ENCODE assay signal across 8 cellular contexts in the genomic region with DNA sequence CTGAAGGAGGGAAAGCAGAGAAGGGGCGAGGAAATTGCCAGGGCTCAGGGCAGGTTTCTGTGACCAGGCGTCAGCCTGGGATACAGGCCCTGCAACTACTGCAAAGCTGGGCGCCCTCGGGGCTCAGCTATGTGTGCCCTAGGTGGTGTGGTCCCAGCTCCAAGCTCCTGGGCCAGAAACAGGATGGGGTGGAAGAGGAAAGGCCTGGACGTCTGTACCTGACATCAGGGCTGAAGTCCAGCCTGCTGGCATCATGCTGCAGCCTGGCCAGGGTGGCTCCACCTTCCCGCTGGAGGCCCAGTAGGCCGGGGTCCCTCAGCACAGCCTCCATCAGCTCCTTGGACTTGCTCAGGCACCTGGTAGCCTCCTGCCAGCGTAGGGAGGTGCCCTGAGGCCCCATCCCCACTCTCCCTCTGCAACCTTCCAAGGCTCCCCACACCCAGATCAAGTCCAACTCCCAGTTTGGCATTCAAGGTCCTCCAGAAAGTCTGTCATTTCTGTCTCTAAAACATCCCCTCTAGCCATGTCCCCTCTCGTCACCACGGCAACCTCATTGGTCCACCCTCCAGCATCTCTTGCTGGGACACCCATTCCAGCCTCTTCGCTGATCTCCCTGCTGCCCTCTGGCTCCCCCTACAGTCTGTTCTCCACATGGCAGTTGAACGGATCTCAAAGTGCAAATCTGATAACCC. TPM values are rescaled to one million over a fixed set of nuclear protein-coding genes. Genes with fewer than 3 reads are reported as not detected.
DNase-seq lines count a peak whose midpoint lies in the region; ATAC-seq and TF ChIP-seq lines count a peak whose summit lies in the region.

No MANE protein-coding gene starts in this region.

- no peak overlapping the region for H2BK5ac ChIP-seq in mesenchymal stem cell (ENCODE audit: low read depth, low read length, poor library complexity, severe bottlenecking)

- peak overlapping the region in 1 of 2 experiments; percentile 5 for H3K18ac ChIP-seq in mesenchymal stem cell (ENCODE audit: low read depth in 1 of 2, low read length in 2 of 2)

- peak overlapping the region; percentile 25 for H4K91ac ChIP-seq in mesenchymal stem cell (ENCODE audit: low read length)

- H3K4me1 Mint-ChIP-seq in activated CD4-positive, alpha-beta memory T cell treated with anti-CD3 and anti-CD28 coated beads for 36 hours (ENCODE audit: low read depth) = no peaks in the 10 kb centered on the region
- H3K4me1 Mint-ChIP-seq in stimulated activated naive B cell treated with anti-CD40 and anti-IgM and Interleukin-4, amounts not matched to agents 10 μg/mL and 1 μg/mL and 100 μg/mL, for 72 hours = peaks cover 8 to 11% of the 10 kb centered on the region in 2 donors

- no peak overlapping the region for H3K4me3 Mint-ChIP-seq in activated CD4-positive, alpha-beta memory T cell treated with anti-CD3 and anti-CD28 coated beads for 36 hours
- H3K4me3 Mint-ChIP-seq in stimulated activated naive B cell treated with anti-CD40 and anti-IgM and Interleukin-4, amounts not matched to agents 10 μg/mL and 1 μg/mL and 100 μg/mL, for 72 hours = no peak overlapping the region

- intact Hi-C loops in activated CD4-positive, alpha-beta memory T cell treated with anti-CD3 and anti-CD28 coated beads for 36 hours (cut with micrococcal nuclease) = loop anchor here (5.0 to 10.0 kb wide), 2 partner anchors 150 to 328 kb away; no protein-coding TSS in a partner anchor

- H3K9ac ChIP-seq in mesenchymal stem cell (ENCODE audit: low read length) = no peak overlapping the region

- POLR2A ChIA-PET in activated CD4-positive, alpha-beta memory T cell treated with anti-CD3 and anti-CD28 coated beads for 36 hours (lab: Charles Lee) = interaction anchor here (0.6 kb wide), 1 partner anchor 182 kb away, joined by 5 read pairs; no protein-coding TSS in a partner anchor

- no peaks in the 10 kb centered on the region for H3K36me3 Mint-ChIP-seq in activated CD4-positive, alpha-beta memory T cell treated with anti-CD3 and anti-CD28 coated beads for 36 hours
- no peaks in the 10 kb centered on the region for H3K36me3 Mint-ChIP-seq in stimulated activated naive B cell treated with anti-CD40 and anti-IgM and Interleukin-4, amounts not matched to agents 10 μg/mL and 1 μg/mL and 100 μg/mL, for 72 hours

- H2BK12ac ChIP-seq in mesenchymal stem cell (ENCODE audit: low read length in 2 of 2) = peak overlapping the region; percentile 32 to 58

- H3K4me2 ChIP-seq in mesenchymal stem cell (ENCODE audit: low read length, poor library complexity, severe bottlenecking) = no peak overlapping the region

- H3K4me1 ChIP-seq in mesenchymal stem cell (ENCODE audit: control insufficient read depth, insufficient read depth, low read depth, low read length) = peaks cover 16% of the 10 kb centered on the region

- peaks cover 2% of the 10 kb centered on the region for H3K27me3 Mint-ChIP-seq in activated CD4-positive, alpha-beta memory T cell treated with anti-CD3 and anti-CD28 coated beads for 36 hours
- peaks cover 21 to 26% of the 10 kb centered on the region in 2 donors for H3K27me3 Mint-ChIP-seq in stimulated activated naive B cell treated with anti-CD40 and anti-IgM and Interleukin-4, amounts not matched to agents 10 μg/mL and 1 μg/mL and 100 μg/mL, for 72 hours

- H3K27ac Mint-ChIP-seq in activated CD4-positive, alpha-beta memory T cell treated with anti-CD3 and anti-CD28 coated beads for 36 hours = no peak overlapping the region
- H3K27ac Mint-ChIP-seq in stimulated activated naive B cell treated with anti-CD40 and anti-IgM and Interleukin-4, amounts not matched to agents 10 μg/mL and 1 μg/mL and 100 μg/mL, for 72 hours = no peak overlapping the region

- no peak overlapping the region for H3K4me3 ChIP-seq in mesenchymal stem cell (ENCODE audit: insufficient read depth in 1 of 2, low read depth in 1 of 2, low read length in 2 of 2)

- DNase-seq in NCI-H345 (lab: John Stamatoyannopoulos, UW) (peak; percentile 58), mesenchymal stem cell (peak; percentile 60)
- peak; percentile 73 for DNase-seq in activated CD4-positive, alpha-beta memory T cell treated with anti-CD3 and anti-CD28 coated beads for 36 hours
- DNase-seq in effector CD8-positive, alpha-beta T cell (lab: John Stamatoyannopoulos, UW) = peak; percentile 1
- peak; percentile 45 for DNase-seq in stimulated activated naive B cell treated with anti-CD40 and anti-IgM and Interleukin-4, amounts not matched to agents 10 μg/mL and 1 μg/mL and 100 μg/mL, for 72 hours

- peak overlapping the region; percentile 5 to 60 for H3K4ac ChIP-seq in mesenchymal stem cell (ENCODE audit: low read depth in 1 of 2, low read length in 2 of 2)

- H3K27me3 ChIP-seq in mesenchymal stem cell (ENCODE audit: control insufficient read depth in 1 of 2, insufficient read depth in 1 of 2, low read length in 2 of 2) = peaks cover 4 to 26% of the 10 kb centered on the region in 2 experiments

- H3K23ac ChIP-seq in mesenchymal stem cell (ENCODE audit: low read length in 2 of 2) = peak overlapping the region in 1 of 2 experiments; percentile 14

- CTCF ChIA-PET in activated CD4-positive, alpha-beta memory T cell treated with anti-CD3 and anti-CD28 coated beads for 36 hours (lab: Charles Lee) = interaction anchor here (0.9 to 8.5 kb wide), 26 partner anchors 9 to 657 kb away, joined by 3 to 119 read pairs (median 6); no protein-coding TSS in a partner anchor

- WGBS in mesenchymal stem cell = 59% methylated on average over 12 of the region's 12 CpGs

- peak overlapping the region; percentile 24 for H2BK120ac ChIP-seq in mesenchymal stem cell (ENCODE audit: low read depth, low read length)

- H3K79me1 ChIP-seq in mesenchymal stem cell (replicated peaks; ENCODE audit: low read length, poor library complexity, severe bottlenecking) = no peaks in the 10 kb centered on the region

- H4K8ac ChIP-seq in mesenchymal stem cell (ENCODE audit: low read length) = peak overlapping the region; percentile 49

- H3K27ac ChIP-seq in 22Rv1 (no peak overlapping the region), mesenchymal stem cell (ENCODE audit: low read length, poor library complexity, severe bottlenecking) (no peak overlapping the region)

- H3K14ac ChIP-seq in mesenchymal stem cell (ENCODE audit: low read length in 2 of 2) = no peak overlapping the region

- no peaks in the 10 kb centered on the region for H3K9me3 ChIP-seq in mesenchymal stem cell (ENCODE audit: control insufficient read depth, low read length)

- peaks cover 0 to 3% of the 10 kb centered on the region in 2 experiments for H3K36me3 ChIP-seq in mesenchymal stem cell (ENCODE audit: control insufficient read depth in 1 of 2, insufficient read depth in 2 of 2, low read depth in 1 of 2, low read length in 2 of 2)

- H2BK15ac ChIP-seq in mesenchymal stem cell (ENCODE audit: low read depth, poor library complexity, severe bottlenecking) = no peak overlapping the region

- H3K9me3 Mint-ChIP-seq in activated CD4-positive, alpha-beta memory T cell treated with anti-CD3 and anti-CD28 coated beads for 36 hours = no peaks in the 10 kb centered on the region
- no peaks in the 10 kb centered on the region for H3K9me3 Mint-ChIP-seq in stimulated activated naive B cell treated with anti-CD40 and anti-IgM and Interleukin-4, amounts not matched to agents 10 μg/mL and 1 μg/mL and 100 μg/mL, for 72 hours

- peak; percentile 59 to 66 for ATAC-seq in stimulated activated naive B cell treated with anti-CD40 and anti-IgM and Interleukin-4, amounts not matched to agents 10 μg/mL and 1 μg/mL and 100 μg/mL, for 72 hours (replicated peaks)
- ATAC-seq in GM21360 (IDR thresholded peaks at IDR 0.05; ENCODE audit: unreplicated experiment) = no peak

- no peak overlapping the region for H2AFZ ChIP-seq in mesenchymal stem cell (ENCODE audit: low read depth, low read length)

- H2AK5ac ChIP-seq in mesenchymal stem cell (ENCODE audit: low read length, severe bottlenecking) = no peak overlapping the region

- TF ChIP-seq CTCF in 22Rv1 (IDR thresholded peaks at IDR 0.05) (peak; percentile 96), GM12874 (IDR thresholded peaks at IDR 0.05; ENCODE audit: insufficient read depth, low read depth, low read length) (peak; percentile 90)

RNA-seq across cellular contexts. Expression of gene KIAA1755, which starts 38.2 kb away (rescaled TPM):
- not detected for total RNA-seq in activated CD4-positive, alpha-beta memory T cell treated with anti-CD3 and anti-CD28 coated beads for 36 hours
- polyA plus RNA-seq in mesenchymal stem cell (2013, experiment 1 of 2) = 0.50 TPM
- 0.40 TPM for polyA plus RNA-seq in mesenchymal stem cell (2013, experiment 2 of 2)

RNA-seq across cellular contexts. Expression of gene TGM2, which starts 57.3 kb away (rescaled TPM):
- total RNA-seq in activated CD4-positive, alpha-beta memory T cell treated with anti-CD3 and anti-CD28 coated beads for 36 hours = not detected
- 537 TPM for polyA plus RNA-seq in mesenchymal stem cell (2013, experiment 1 of 2)
- 530 TPM for polyA plus RNA-seq in mesenchymal stem cell (2013, experiment 2 of 2)

Comparison
In these comparisons a context has a peak if more than half of its experiments do, and no peak if none do; other contexts are left out.
1. DNase-seq: peak in every context shown above with its lines; median percentile 73 in activated CD4-positive, alpha-beta memory T cell treated with anti-CD3 and anti-CD28 coated beads for 36 hours; 60 in mesenchymal stem cell; 58 in NCI-H345; 45 in stimulated activated naive B cell treated with anti-CD40 and anti-IgM and Interleukin-4, amounts not matched to agents 10 μg/mL and 1 μg/mL and 100 μg/mL, for 72 hours; 1 in effector CD8-positive, alpha-beta T cell.